In genomic region chr6:79538481-79538971, GRCh38 we compare ENCODE assay signal across 10 cellular contexts. TPM values are rescaled to one million over a fixed set of nuclear protein-coding genes. Genes with fewer than 3 reads are reported as not detected.
DNase-seq lines count a peak whose midpoint lies in the region; ATAC-seq and TF ChIP-seq lines count a peak whose summit lies in the region.
"Had no signal": no experiment of that assay in that cellular context is flagged by ENCODE, and none has a peak within 500 bp of the region (broad histone marks: within the 10 kb centered on the region; RNA-seq: fewer than 3 reads in every experiment).

No MANE protein-coding gene starts in this region.

- H3K4me1 ChIP-seq in body of pancreas (peaks cover 8% of the 10 kb centered on the region), left lung (peaks cover 0 to 20% of the 10 kb centered on the region in 2 donors), upper lobe of right lung (peaks cover 12% of the 10 kb centered on the region)

- DNase-seq in NCI-H345 (lab: John Stamatoyannopoulos, UW) (peak; percentile 15), NCI-H345 treated with DMSO at 0.1 percent for 48 hours (lab: John Stamatoyannopoulos, UW; ENCODE audit: unreplicated experiment) (no peak), body of pancreas (no peak), left lung (no peak), upper lobe of right lung (no peak), UCSD-AML1 (lab: John Stamatoyannopoulos, UW; ENCODE audit: unreplicated experiment) (no peak), NCI-H510A (lab: John Stamatoyannopoulos, UW) (no peak), AG20443 (ENCODE audit: low spot score) (no peak)
- DNase-seq: CD4-positive, CD25-positive, alpha-beta regulatory T cell; naive thymus-derived CD8-positive, alpha-beta T cell had no signal

- H3K9me3 ChIP-seq in body of pancreas (no peaks in the 10 kb centered on the region), left lung (no peaks in the 10 kb centered on the region), upper lobe of right lung (no peaks in the 10 kb centered on the region)

- H3K27ac ChIP-seq in body of pancreas (peak overlapping the region in 3 of 4 donors; percentile 85 to 93 (median 90)), left lung (peak overlapping the region; percentile 88 to 90), upper lobe of right lung (peak overlapping the region; percentile 92)

- no peak for TF ChIP-seq CTCF in body of pancreas (IDR thresholded peaks at IDR 0.05)
- TF ChIP-seq CTCF in left lung (IDR thresholded peaks at IDR 0.05) = no peak
- no peak for TF ChIP-seq CTCF in upper lobe of right lung (IDR thresholded peaks at IDR 0.05)

- H3K27me3 ChIP-seq in body of pancreas = no peaks in the 10 kb centered on the region
- peaks cover 0 to 5% of the 10 kb centered on the region in 2 donors for H3K27me3 ChIP-seq in left lung
- no peaks in the 10 kb centered on the region for H3K27me3 ChIP-seq in upper lobe of right lung

- H3K36me3 ChIP-seq in body of pancreas (replicated peaks in 1 of 2; ENCODE audit: insufficient read depth in 1 of 2, low read depth in 2 of 2) (no peaks in the 10 kb centered on the region), left lung (no peaks in the 10 kb centered on the region), upper lobe of right lung (no peaks in the 10 kb centered on the region)

- H3K4me3 ChIP-seq in body of pancreas (peak overlapping the region; percentile 79 to 87), left lung (peak overlapping the region; percentile 59 to 67), upper lobe of right lung (peak overlapping the region; percentile 66)

- no peak for TF ChIP-seq POLR2A in body of pancreas (IDR thresholded peaks at IDR 0.05)

- ATAC-seq in body of pancreas (no peak), left lung (no peak), upper lobe of right lung (no peak)
- ATAC-seq: naive thymus-derived CD8-positive, alpha-beta T cell had no signal

- intact Hi-C loops in body of pancreas (cut with DNase I) = no loop called here
- intact Hi-C loops in left lung (cut with DNase I) = no loop called here
- intact Hi-C loops in upper lobe of right lung (cut with DNase I) = no loop called here

- WGBS in body of pancreas, 2 donors = 9 to 13% methylated on average over 7 of the region's 7 CpGs

RNA-seq across cellular contexts. Expression of gene LCA5, which starts 1.3 kb away (rescaled TPM):
- total RNA-seq in body of pancreas (1 to 10 TPM; 2.6 to 7.8 TPM), left lung (1 to 10 TPM; 5.1 to 5.2 TPM), upper lobe of right lung (5.4 TPM)
